20 cellular contexts compared by ENCODE assay signal in genomic region chr14:59424707-59425106, GRCh38. TPM values are rescaled to one million over a fixed set of nuclear protein-coding genes. Genes with fewer than 3 reads are reported as not detected.
DNase-seq lines count a peak whose midpoint lies in the region; ATAC-seq and TF ChIP-seq lines count a peak whose summit lies in the region.
"Had no signal": no experiment of that assay in that cellular context is flagged by ENCODE, and none has a peak within 500 bp of the region (broad histone marks: within the 10 kb centered on the region; RNA-seq: fewer than 3 reads in every experiment).

No MANE protein-coding gene starts in this region.

- POLR2A ChIA-PET in WTC11 (lab: Charles Lee), result no interaction called here

- H3K27ac Mint-ChIP-seq in WTC11, result no peak overlapping the region
- no peak overlapping the region for H3K27ac Mint-ChIP-seq in activated T-helper 1 cell treated with anti-CD3 and anti-CD28 coated beads, Interleukin-12 subunit alpha, Interleukin-12 subunit beta, Interleukin-2, Interleukin-4 antibody, amounts not matched to agents 30 ng/mL and 10 ng/mL and 1 ng/mL, durations not matched to agents 14 hours and 24 hours and 36 hours
- H3K27ac Mint-ChIP-seq in activated naive CD4-positive, alpha-beta T cell treated with anti-CD3 and anti-CD28 coated beads for 36 hours, result no peak overlapping the region
- H3K27ac Mint-ChIP-seq: activated CD8-positive, alpha-beta T cell treated with anti-CD3 and anti-CD28 coated beads, Interleukin-2, amount 10 ng/mL, durations not matched to agents 7 days and 5 days; activated T-helper 17 cell treated with anti-CD3 and anti-CD28 coated beads, Interleukin-2, amount 50 U/mL, for 72 hours; endodermal cell; HFFc6 had no signal

- no peak overlapping the region for H3K4me3 ChIP-seq in AG10803 (ENCODE audit: low read length)
- no peak overlapping the region for H3K4me3 ChIP-seq in right cardiac atrium (ENCODE audit: low read length)
- no peak overlapping the region for H3K4me3 ChIP-seq in gastrocnemius medialis
- H3K4me3 ChIP-seq: skin epidermis had no signal

- H3K9me3 ChIP-seq in right cardiac atrium (ENCODE audit: control insufficient read depth, low read length), result no peaks in the 10 kb centered on the region
- no peaks in the 10 kb centered on the region for H3K9me3 ChIP-seq in gastrocnemius medialis

- WGBS in right cardiac atrium, result 15% methylated on average over 3 of the region's 3 CpGs

- no peak overlapping the region for H3K4me3 Mint-ChIP-seq in WTC11
- no peak overlapping the region for H3K4me3 Mint-ChIP-seq in activated T-helper 1 cell treated with anti-CD3 and anti-CD28 coated beads, Interleukin-12 subunit alpha, Interleukin-12 subunit beta, Interleukin-2, Interleukin-4 antibody, amounts not matched to agents 30 ng/mL and 10 ng/mL and 1 ng/mL, durations not matched to agents 14 hours and 24 hours and 36 hours
- no peak overlapping the region for H3K4me3 Mint-ChIP-seq in activated naive CD4-positive, alpha-beta T cell treated with anti-CD3 and anti-CD28 coated beads for 36 hours
- H3K4me3 Mint-ChIP-seq: activated CD8-positive, alpha-beta T cell treated with anti-CD3 and anti-CD28 coated beads, Interleukin-2, amount 10 ng/mL, durations not matched to agents 7 days and 5 days; activated T-helper 17 cell treated with anti-CD3 and anti-CD28 coated beads, Interleukin-2, amount 50 U/mL, for 72 hours; CD8-positive, alpha-beta memory T cell; central memory CD8-positive, alpha-beta T cell; endodermal cell; HFFc6 had no signal

- no peak for TF ChIP-seq POLR2A in gastrocnemius medialis (IDR thresholded peaks at IDR 0.05)

- intact Hi-C loops in right cardiac atrium (cut with DNase I) (loop anchor here in 2 of 4 donors (10.0 kb wide), 4 partner anchors 50 to 240 kb away; partner anchors contain the start of gene DAAM1 (in 1 of the 2)), gastrocnemius medialis (cut with DNase I; ENCODE audit: low total_unique reads) (loop anchor here (5.0 kb wide), 1 partner anchor 237 kb away; the partner anchor contains the start of gene DAAM1)
- intact Hi-C loops in activated T-helper 1 cell treated with anti-CD3 and anti-CD28 coated beads, Interleukin-12 subunit alpha, Interleukin-12 subunit beta, Interleukin-2, Interleukin-4 antibody, amounts not matched to agents 30 ng/mL and 10 ng/mL and 1 ng/mL, durations not matched to agents 14 hours and 24 hours and 36 hours (cut with micrococcal nuclease), result no loop called here
- intact Hi-C loops in activated naive CD4-positive, alpha-beta T cell treated with anti-CD3 and anti-CD28 coated beads for 36 hours (cut with micrococcal nuclease), result no loop called here

- CTCF ChIA-PET in WTC11 (lab: Charles Lee), result interaction anchor here (1.1 to 1.9 kb wide), 6 partner anchors 11 to 296 kb away, joined by 3 to 13 read pairs (median 4); partner anchors contain the start of gene DAAM1
- CTCF ChIA-PET in activated naive CD4-positive, alpha-beta T cell treated with anti-CD3 and anti-CD28 coated beads for 36 hours (lab: Charles Lee), result no interaction called here

- DNase-seq in AG10803 (ENCODE audit: low read depth) (peak; percentile 4), WTC11 (ENCODE audit: low spot score) (no peak), right cardiac atrium (peak; percentile 81 to 91 (median 90)), gastrocnemius medialis (peak in 1 of 2 donors; percentile 37), HuH-7 (ENCODE audit: low spot score) (no peak), NCI-H2171 (lab: John Stamatoyannopoulos, UW) (no peak)
- DNase-seq in activated T-helper 1 cell treated with anti-CD3 and anti-CD28 coated beads, Interleukin-12 subunit alpha, Interleukin-12 subunit beta, Interleukin-2, Interleukin-4 antibody, amounts not matched to agents 30 ng/mL and 10 ng/mL and 1 ng/mL, durations not matched to agents 14 hours and 24 hours and 36 hours (ENCODE audit: low spot score), result no peak
- DNase-seq in activated naive CD4-positive, alpha-beta T cell treated with anti-CD3 and anti-CD28 coated beads for 36 hours, result no peak
- DNase-seq: ACHN; activated CD8-positive, alpha-beta T cell treated with anti-CD3 and anti-CD28 coated beads, Interleukin-2, amount 10 ng/mL, durations not matched to agents 7 days and 5 days; CD8-positive, alpha-beta memory T cell; EL; endodermal cell; HFFc6; NCI-H226; SHP77 had no signal

- in situ Hi-C loops in gastrocnemius medialis (cut with MboI; ENCODE audit: low sequenced_read_pairs in 4 of 4), result no loop called here

- H3K27ac ChIP-seq in right cardiac atrium (ENCODE audit: low read length) (peak overlapping the region; percentile 67), gastrocnemius medialis (peak overlapping the region in 2 of 4 donors; percentile 43 to 62)
- H3K27ac ChIP-seq: skin epidermis had no signal

- H3K4me1 ChIP-seq in right cardiac atrium (ENCODE audit: control insufficient read depth, insufficient read depth, low read length), result peaks cover 21% of the 10 kb centered on the region
- peaks cover 0 to 12% of the 10 kb centered on the region in 2 donors for H3K4me1 ChIP-seq in gastrocnemius medialis

- TF ChIP-seq CTCF in AG10803 (conservative IDR thresholded peaks at IDR 0.05; ENCODE audit: low read length) (no peak), WTC11 (IDR thresholded peaks at IDR 0.05) (no peak), gastrocnemius medialis (IDR thresholded peaks at IDR 0.05 in 4 of 5, conservative IDR thresholded peaks at IDR 0.05 in 1 of 5) (no peak)

- no peaks in the 10 kb centered on the region for H3K27me3 Mint-ChIP-seq in WTC11 (ENCODE audit: low read depth)
- H3K27me3 Mint-ChIP-seq in activated T-helper 1 cell treated with anti-CD3 and anti-CD28 coated beads, Interleukin-12 subunit alpha, Interleukin-12 subunit beta, Interleukin-2, Interleukin-4 antibody, amounts not matched to agents 30 ng/mL and 10 ng/mL and 1 ng/mL, durations not matched to agents 14 hours and 24 hours and 36 hours (ENCODE audit: insufficient read depth), result peaks cover 3% of the 10 kb centered on the region
- peaks cover 5% of the 10 kb centered on the region for H3K27me3 Mint-ChIP-seq in activated naive CD4-positive, alpha-beta T cell treated with anti-CD3 and anti-CD28 coated beads for 36 hours (ENCODE audit: low read depth)

- H3K9me3 Mint-ChIP-seq in WTC11, result no peaks in the 10 kb centered on the region
- no peaks in the 10 kb centered on the region for H3K9me3 Mint-ChIP-seq in activated T-helper 1 cell treated with anti-CD3 and anti-CD28 coated beads, Interleukin-12 subunit alpha, Interleukin-12 subunit beta, Interleukin-2, Interleukin-4 antibody, amounts not matched to agents 30 ng/mL and 10 ng/mL and 1 ng/mL, durations not matched to agents 14 hours and 24 hours and 36 hours
- no peaks in the 10 kb centered on the region for H3K9me3 Mint-ChIP-seq in activated naive CD4-positive, alpha-beta T cell treated with anti-CD3 and anti-CD28 coated beads for 36 hours
- H3K9me3 Mint-ChIP-seq: activated T-helper 17 cell treated with anti-CD3 and anti-CD28 coated beads, Interleukin-2, amount 50 U/mL, for 72 hours; CD8-positive, alpha-beta memory T cell; central memory CD8-positive, alpha-beta T cell; endodermal cell; HFFc6 had no signal

- H3K27me3 ChIP-seq in right cardiac atrium (ENCODE audit: control insufficient read depth, insufficient read depth), result no peaks in the 10 kb centered on the region
- H3K27me3 ChIP-seq in gastrocnemius medialis, result no peaks in the 10 kb centered on the region

- peaks cover 9% of the 10 kb centered on the region for H3K4me1 Mint-ChIP-seq in WTC11
- H3K4me1 Mint-ChIP-seq in activated T-helper 1 cell treated with anti-CD3 and anti-CD28 coated beads, Interleukin-12 subunit alpha, Interleukin-12 subunit beta, Interleukin-2, Interleukin-4 antibody, amounts not matched to agents 30 ng/mL and 10 ng/mL and 1 ng/mL, durations not matched to agents 14 hours and 24 hours and 36 hours (ENCODE audit: low read depth), result no peaks in the 10 kb centered on the region
- H3K4me1 Mint-ChIP-seq in activated naive CD4-positive, alpha-beta T cell treated with anti-CD3 and anti-CD28 coated beads for 36 hours (ENCODE audit: low read depth), result no peaks in the 10 kb centered on the region
- H3K4me1 Mint-ChIP-seq: activated T-helper 17 cell treated with anti-CD3 and anti-CD28 coated beads, Interleukin-2, amount 50 U/mL, for 72 hours; CD8-positive, alpha-beta memory T cell; central memory CD8-positive, alpha-beta T cell had no signal

- H3K36me3 Mint-ChIP-seq in WTC11, result no peaks in the 10 kb centered on the region
- no peaks in the 10 kb centered on the region for H3K36me3 Mint-ChIP-seq in activated T-helper 1 cell treated with anti-CD3 and anti-CD28 coated beads, Interleukin-12 subunit alpha, Interleukin-12 subunit beta, Interleukin-2, Interleukin-4 antibody, amounts not matched to agents 30 ng/mL and 10 ng/mL and 1 ng/mL, durations not matched to agents 14 hours and 24 hours and 36 hours (ENCODE audit: low read depth)
- H3K36me3 Mint-ChIP-seq in activated naive CD4-positive, alpha-beta T cell treated with anti-CD3 and anti-CD28 coated beads for 36 hours (ENCODE audit: low read depth), result no peaks in the 10 kb centered on the region
- H3K36me3 Mint-ChIP-seq: CD8-positive, alpha-beta memory T cell had no signal

- 0 out of 2 replicates have a peak, but pooled peaks have one; percentile 16 for ATAC-seq in WTC11
- ATAC-seq in right cardiac atrium, result peak; percentile 74 to 82
- ATAC-seq in gastrocnemius medialis, result peak; percentile 23 to 28
- ATAC-seq: activated CD8-positive, alpha-beta T cell treated with anti-CD3 and anti-CD28 coated beads, Interleukin-2, amount 10 ng/mL, durations not matched to agents 7 days and 5 days; activated T-helper 17 cell treated with anti-CD3 and anti-CD28 coated beads, Interleukin-2, amount 50 U/mL, for 72 hours; HepG2 had no signal

- H3K36me3 ChIP-seq in gastrocnemius medialis, result no peaks in the 10 kb centered on the region

RNA-seq across cellular contexts. Expression of gene GPR135, which starts 40.5 kb away (rescaled TPM):
- total RNA-seq in WTC11 (2021) (1.6 to 1.7 TPM (median 1.7 TPM) in 3 replicates), right cardiac atrium (1 to 10 TPM; 4.5 to 5.1 (median 4.9) TPM), gastrocnemius medialis (1 to 10 TPM; 1.6 to 3.8 (median 1.6) TPM)
- polyA plus RNA-seq in right cardiac atrium, result 1.5 TPM
- total RNA-seq in activated T-helper 1 cell treated with anti-CD3 and anti-CD28 coated beads, Interleukin-12 subunit alpha, Interleukin-12 subunit beta, Interleukin-2, Interleukin-4 antibody, amounts not matched to agents 30 ng/mL and 10 ng/mL and 1 ng/mL, durations not matched to agents 14 hours and 24 hours and 36 hours, result 1.5 and 1.6 TPM in 2 replicates
- under 1 TPM; 0.64 to 0.67 TPM for total RNA-seq in activated naive CD4-positive, alpha-beta T cell treated with anti-CD3 and anti-CD28 coated beads for 36 hours

RNA-seq across cellular contexts. Expression of gene L3HYPDH, which starts 59.5 kb away (rescaled TPM):
- total RNA-seq in WTC11 (2021) (14.3 to 17.5 TPM (median 16.6 TPM) in 3 replicates), right cardiac atrium (10 to 100 TPM; 18.8 to 28.0 (median 24.7) TPM), gastrocnemius medialis (10 to 100 TPM; 13.0 to 34.6 (median 22.5) TPM)
- polyA plus RNA-seq in right cardiac atrium, result 18.1 TPM
- total RNA-seq in activated T-helper 1 cell treated with anti-CD3 and anti-CD28 coated beads, Interleukin-12 subunit alpha, Interleukin-12 subunit beta, Interleukin-2, Interleukin-4 antibody, amounts not matched to agents 30 ng/mL and 10 ng/mL and 1 ng/mL, durations not matched to agents 14 hours and 24 hours and 36 hours, result 14.0 and 15.9 TPM in 2 replicates
- 1 to 10 TPM; 7.0 to 7.6 TPM for total RNA-seq in activated naive CD4-positive, alpha-beta T cell treated with anti-CD3 and anti-CD28 coated beads for 36 hours

RNA-seq across cellular contexts. Expression of gene JKAMP, which starts 59.6 kb away (rescaled TPM):
- total RNA-seq in WTC11 (2021) (29.1 to 33.2 TPM (median 31.7 TPM) in 3 replicates), right cardiac atrium (10 to 100 TPM; 27.9 to 35.4 (median 33.4) TPM), gastrocnemius medialis (10 to 100 TPM; 30.1 to 43.9 (median 34.0) TPM)
- polyA plus RNA-seq in right cardiac atrium, result 28.0 TPM
- 27.6 and 28.8 TPM in 2 replicates for total RNA-seq in activated T-helper 1 cell treated with anti-CD3 and anti-CD28 coated beads, Interleukin-12 subunit alpha, Interleukin-12 subunit beta, Interleukin-2, Interleukin-4 antibody, amounts not matched to agents 30 ng/mL and 10 ng/mL and 1 ng/mL, durations not matched to agents 14 hours and 24 hours and 36 hours
- 10 to 100 TPM; 15.2 to 15.6 TPM for total RNA-seq in activated naive CD4-positive, alpha-beta T cell treated with anti-CD3 and anti-CD28 coated beads for 36 hours

Comparison
In these comparisons a context has a peak if more than half of its experiments do, and no peak if none do; other contexts are left out.
1. DNase-seq: peak in AG10803 (single experiment) and right cardiac atrium (3 of 3); none in WTC11 (single experiment), activated T-helper 1 cell treated with anti-CD3 and anti-CD28 coated beads, Interleukin-12 subunit alpha, Interleukin-12 subunit beta, Interleukin-2, Interleukin-4 antibody, amounts not matched to agents 30 ng/mL and 10 ng/mL and 1 ng/mL, durations not matched to agents 14 hours and 24 hours and 36 hours (single experiment), HuH-7 (single experiment), activated naive CD4-positive, alpha-beta T cell treated with anti-CD3 and anti-CD28 coated beads for 36 hours (single experiment) and NCI-H2171 (single experiment).
2. ATAC-seq: peak in every context shown above with its lines; median percentile 78 in right cardiac atrium; 26 in gastrocnemius medialis; 16 in WTC11.